In genomic region chr5:37781409-37781808, GRCh38 we compare ENCODE assay signal across 6 cellular contexts. TPM values are rescaled to one million over a fixed set of nuclear protein-coding genes. Genes with fewer than 3 reads are reported as not detected.
"Had no signal": no experiment of that assay in that cellular context is flagged by ENCODE, and none has a peak within 500 bp of the region (broad histone marks: within the 10 kb centered on the region; RNA-seq: fewer than 3 reads in every experiment).

No MANE protein-coding gene starts in this region.

RNA-seq across cellular contexts. Expression of gene GDNF, which starts 58.4 kb away (rescaled TPM):
- total RNA-seq: left lung; lower lobe of right lung; naive thymus-derived CD8-positive, alpha-beta T cell; sciatic nerve; thyroid gland had no signal
- polyA plus RNA-seq: immature natural killer cell; naive thymus-derived CD8-positive, alpha-beta T cell had no signal
